22 cellular contexts compared by ENCODE assay signal in genomic region chr3:10930641-10931040, GRCh38.
A peak's percentile ranks its signal among the peaks of the same experiment; 100 is the strongest.
DNase-seq lines count a peak whose midpoint lies in the region; ATAC-seq and TF ChIP-seq lines count a peak whose summit lies in the region.
"Had no signal": no experiment of that assay in that cellular context is flagged by ENCODE, and none has a peak within 500 bp of the region (broad histone marks: within the 10 kb centered on the region; RNA-seq: fewer than 3 reads in every experiment).

No MANE protein-coding gene starts in this region.

- DNase-seq in activated naive CD4-positive, alpha-beta T cell treated with anti-CD3 and anti-CD28 coated beads, Interleukin-2, amount 50 U/mL, for 16 hours = peak; percentile 1
- no peak for DNase-seq in activated naive CD4-positive, alpha-beta T cell treated with anti-CD3 and anti-CD28 coated beads for 36 hours
- DNase-seq in RWPE2 (ENCODE audit: low spot score) (peak; percentile 22), mesenteric fat pad (ENCODE audit: low spot score) (peak; percentile 68), type B pancreatic cell (ENCODE audit: extremely low spot score, unreplicated experiment) (peak; percentile 42), ecto neural progenitor cell (ENCODE audit: low spot score) (no peak), DMS 273 (lab: John Stamatoyannopoulos, UW; ENCODE audit: unreplicated experiment) (no peak)
- DNase-seq: CD4-positive, CD25-positive, alpha-beta regulatory T cell; Kasumi-1; NCI-H1105; NCI-H146; NCI-H1930; NCI-H2107; NCI-H446; NCI-H524 treated with DMSO at 0.1 percent for 48 hours; NCI-H774; NK-92 treated with Interleukin-12 subunit alpha and Interleukin-12 subunit beta, amount 100 ng/mL, for 24 hours; PC-3 had no signal

- H3K9me3 Mint-ChIP-seq in activated naive CD4-positive, alpha-beta T cell treated with anti-CD3 and anti-CD28 coated beads for 36 hours = no peaks in the 10 kb centered on the region
- no peaks in the 10 kb centered on the region for H3K9me3 Mint-ChIP-seq in type B pancreatic cell

- H3K4me3 Mint-ChIP-seq in activated naive CD4-positive, alpha-beta T cell treated with anti-CD3 and anti-CD28 coated beads for 36 hours = no peak overlapping the region
- no peak overlapping the region for H3K4me3 Mint-ChIP-seq in type B pancreatic cell
- H3K4me3 Mint-ChIP-seq: CD4-positive, CD25-positive, alpha-beta regulatory T cell had no signal

- no peaks in the 10 kb centered on the region for H3K4me1 Mint-ChIP-seq in activated naive CD4-positive, alpha-beta T cell treated with anti-CD3 and anti-CD28 coated beads for 36 hours (ENCODE audit: low read depth)
- no peaks in the 10 kb centered on the region for H3K4me1 Mint-ChIP-seq in type B pancreatic cell (ENCODE audit: unreplicated experiment)
- H3K4me1 Mint-ChIP-seq: CD4-positive, CD25-positive, alpha-beta regulatory T cell had no signal

- H3K36me3 ChIP-seq in RWPE2 (ENCODE audit: low read depth) = no peaks in the 10 kb centered on the region
- H3K36me3 ChIP-seq: BLaER1, SJCRH30 had no signal

- H3K9me3 ChIP-seq in RWPE2 (ENCODE audit: severe bottlenecking) = no peaks in the 10 kb centered on the region
- H3K9me3 ChIP-seq: BLaER1, SJCRH30 had no signal

- no peak for ATAC-seq in RWPE2 (ENCODE audit: low read depth)
- ATAC-seq: K562, PC-3, Right ventricle myocardium inferior had no signal

- H3K36me3 Mint-ChIP-seq in activated naive CD4-positive, alpha-beta T cell treated with anti-CD3 and anti-CD28 coated beads for 36 hours (ENCODE audit: low read depth) = no peaks in the 10 kb centered on the region
- no peaks in the 10 kb centered on the region for H3K36me3 Mint-ChIP-seq in type B pancreatic cell
- H3K36me3 Mint-ChIP-seq: CD4-positive, CD25-positive, alpha-beta regulatory T cell had no signal

- no peak for TF ChIP-seq CTCF in RWPE2 (IDR thresholded peaks at IDR 0.05; ENCODE audit: poor library complexity, severe bottlenecking)
- TF ChIP-seq CTCF in type B pancreatic cell (conservative IDR thresholded peaks at IDR 0.05) = no peak

- CTCF ChIA-PET in activated naive CD4-positive, alpha-beta T cell treated with anti-CD3 and anti-CD28 coated beads for 36 hours (lab: Charles Lee) = no interaction called here

- no peak overlapping the region for H3K27ac Mint-ChIP-seq in activated naive CD4-positive, alpha-beta T cell treated with anti-CD3 and anti-CD28 coated beads for 36 hours
- no peak overlapping the region for H3K27ac Mint-ChIP-seq in type B pancreatic cell
- H3K27ac Mint-ChIP-seq: CD4-positive, CD25-positive, alpha-beta regulatory T cell had no signal

- no peak overlapping the region for H3K4me3 ChIP-seq in RWPE2 (ENCODE audit: severe bottlenecking)
- H3K4me3 ChIP-seq: BLaER1, K562, SJCRH30 had no signal

- H3K27me3 ChIP-seq in RWPE2 (ENCODE audit: insufficient read depth, poor library complexity, severe bottlenecking) = no peaks in the 10 kb centered on the region
- H3K27me3 ChIP-seq: BLaER1, SJCRH30 had no signal

- peaks cover 23% of the 10 kb centered on the region for H3K4me1 ChIP-seq in RWPE2 (ENCODE audit: insufficient read depth, poor library complexity, severe bottlenecking)
- H3K4me1 ChIP-seq: SJCRH30 had no signal

- no peaks in the 10 kb centered on the region for H3K27me3 Mint-ChIP-seq in activated naive CD4-positive, alpha-beta T cell treated with anti-CD3 and anti-CD28 coated beads for 36 hours (ENCODE audit: low read depth)
- H3K27me3 Mint-ChIP-seq in type B pancreatic cell = peaks cover 13% of the 10 kb centered on the region
- H3K27me3 Mint-ChIP-seq: CD4-positive, CD25-positive, alpha-beta regulatory T cell had no signal

- intact Hi-C loops in activated naive CD4-positive, alpha-beta T cell treated with anti-CD3 and anti-CD28 coated beads for 36 hours (cut with micrococcal nuclease) = no loop called here

- no peak overlapping the region for H3K27ac ChIP-seq in RWPE2 (ENCODE audit: poor library complexity, severe bottlenecking)
- H3K27ac ChIP-seq: BLaER1, SJCRH30 had no signal

Comparison
In these comparisons a context has a peak if more than half of its experiments do, and no peak if none do; other contexts are left out.
1. DNase-seq: peak in activated naive CD4-positive, alpha-beta T cell treated with anti-CD3 and anti-CD28 coated beads, Interleukin-2, amount 50 U/mL, for 16 hours (single experiment), RWPE2 (single experiment), mesenteric fat pad (single experiment) and type B pancreatic cell (single experiment); none in activated naive CD4-positive, alpha-beta T cell treated with anti-CD3 and anti-CD28 coated beads for 36 hours (single experiment), ecto neural progenitor cell (single experiment) and DMS 273 (single experiment).